9 cellular contexts compared by ENCODE assay signal in genomic region chr9:128770286-128770685, GRCh38. TPM values are rescaled to one million over a fixed set of nuclear protein-coding genes. Genes with fewer than 3 reads are reported as not detected.
DNase-seq lines count a peak whose midpoint lies in the region; ATAC-seq, FAIRE-seq and TF ChIP-seq lines count a peak whose summit lies in the region.
"Had no signal": no experiment of that assay in that cellular context is flagged by ENCODE, and none has a peak within 500 bp of the region (broad histone marks: within the 10 kb centered on the region; RNA-seq: fewer than 3 reads in every experiment).

No MANE protein-coding gene starts in this region.

- TF ChIP-seq CTCF in left ventricle myocardium inferior (IDR thresholded peaks at IDR 0.05; ENCODE audit: borderline replicate concordance) = no peak
- no peak for TF ChIP-seq CTCF in GM12878 (IDR thresholded peaks at IDR 0.05 in 2 of 3, conservative IDR thresholded peaks at IDR 0.05 in 1 of 3; ENCODE audit: control insufficient read depth in 2 of 3, extremely low read depth in 1 of 3, insufficient read depth in 1 of 3, low read depth in 3 of 3, low read length in 3 of 3)
- TF ChIP-seq CTCF in mucosa of descending colon (IDR thresholded peaks at IDR 0.05) = no peak

- POLR2A ChIA-PET in GM12878 (lab: Charles Lee) = interaction anchor here (1.3 to 2.4 kb wide), 2 partner anchors 18 to 86 kb away, joined by 6 to 12 read pairs; no protein-coding TSS in a partner anchor

- no TSS peak for BruUV-seq in GM12878 (replicated peaks; lab: Mats Ljungman, UMichigan)

- H3K9me3 ChIP-seq in left ventricle myocardium inferior (replicated peaks) = no peaks in the 10 kb centered on the region
- H3K9me3 ChIP-seq in GM12878 (replicated peaks; ENCODE audit: control insufficient read depth, insufficient read depth, low read length) = no peaks in the 10 kb centered on the region
- H3K9me3 ChIP-seq in mucosa of descending colon = no peaks in the 10 kb centered on the region

- no peaks in the 10 kb centered on the region for H4K20me1 ChIP-seq in GM12878 (ENCODE audit: control insufficient read depth, insufficient read depth)

- intact Hi-C loops in left ventricle myocardium inferior (cut with micrococcal nuclease) (no loop called here), Right ventricle myocardium inferior (cut with DNase I) (no loop called here), GM12878 (cut with micrococcal nuclease; ENCODE audit: unreplicated experiment) (loop anchor here (10.0 kb wide), 1 partner anchor 115 kb away; the partner anchor contains the start of gene DYNC2I2), mucosa of descending colon (cut with DNase I, micrococcal nuclease) (no loop called here)

- peak overlapping the region; percentile 87 for H3K4me3 ChIP-seq in left ventricle myocardium inferior
- peak overlapping the region; percentile 81 for H3K4me3 ChIP-seq in GM12878
- H3K4me3 ChIP-seq in mucosa of descending colon = no peak overlapping the region

- no peak for TF ChIP-seq RAD21 in GM12878 (IDR thresholded peaks at IDR 0.05; ENCODE audit: insufficient read depth, low read depth, low read length)

- peaks cover 4% of the 10 kb centered on the region for H3K79me2 ChIP-seq in GM12878 (ENCODE audit: control insufficient read depth, insufficient read depth, low read length)

- RAD21 ChIA-PET in GM12878 (lab: Charles Lee; ENCODE audit: unreplicated experiment) = interaction anchor here (1.3 kb wide), 2 partner anchors 9 to 127 kb away, joined by 3 to 5 read pairs; no protein-coding TSS in a partner anchor

- SMC1A ChIA-PET in GM12878 (lab: Charles Lee; ENCODE audit: uncharacterized antibody, unreplicated experiment) = interaction anchor here (1.0 to 2.9 kb wide), 3 partner anchors 8 to 37 kb away, joined by 3 to 18 read pairs (median 3); no protein-coding TSS in a partner anchor

- DNase-seq in left ventricle myocardium inferior (no peak), Right ventricle myocardium inferior (ENCODE audit: missing footprints) (no peak), GM12878 (ENCODE audit: low read depth, low spot score) (no peak), mucosa of descending colon (peak in 1 of 3 donors; percentile 25), HuH-7.5 (ENCODE audit: low spot score) (no peak), ACHN (no peak), CD1c-positive myeloid dendritic cell (ENCODE audit: extremely low spot score) (no peak)
- DNase-seq: NCI-H2029 had no signal

- no peak for FAIRE-seq in GM12878 (lab: Jason Lieb, UNC)

- WGBS in GM12878 (ENCODE audit: insufficient coverage, insufficient replicate concordance, low lambda C conversion rate, missing lambda C conversion rate) = 79% methylated on average over 4 of the region's 4 CpGs

- ATAC-seq in Right ventricle myocardium inferior (no peak), GM12878 (no peak), mucosa of descending colon (peak; percentile 31), GM18505 (IDR thresholded peaks at IDR 0.05; ENCODE audit: unreplicated experiment) (no peak)

- in situ Hi-C loops in GM12878 (cut with MboI) (no loop called here), ACHN (cut with HindIII; ENCODE audit: low pct_ligation_motif_present, low pct_unique_long_range_greater_than_20kb, low sequenced_read_pairs) (no loop called here)

- no peak overlapping the region for H3K9ac ChIP-seq in GM12878 (ENCODE audit: control insufficient read depth, insufficient read depth, low read length)

- TF ChIP-seq EP300 in GM12878 (IDR thresholded peaks at IDR 0.05; ENCODE audit: borderline replicate concordance in 1 of 2, control insufficient read depth in 1 of 2, low read depth in 2 of 2, low read length in 2 of 2) = no peak

- no peak for TF ChIP-seq POLR2A in GM12878 (IDR thresholded peaks at IDR 0.05; ENCODE audit: low read depth, low read length)
- TF ChIP-seq POLR2A in GM18505 (IDR thresholded peaks at IDR 0.05; ENCODE audit: borderline replicate concordance, extremely low read depth, insufficient read depth, insufficient read length) = no peak

- H2AFZ ChIP-seq in GM12878 (ENCODE audit: control insufficient read depth, low read depth, low read length) = no peak overlapping the region

- H3K27me3 ChIP-seq in left ventricle myocardium inferior (ENCODE audit: low read depth) (no peaks in the 10 kb centered on the region), GM12878 (replicated peaks in 1 of 2; ENCODE audit: control insufficient read depth in 2 of 2, insufficient read depth in 2 of 2, low read length in 1 of 2) (no peaks in the 10 kb centered on the region)

- H3K27ac ChIP-seq in left ventricle myocardium inferior (replicated peaks) = peak overlapping the region; percentile 97
- H3K27ac ChIP-seq in GM12878 (ENCODE audit: control insufficient read depth, insufficient read depth) = no peak overlapping the region

- H3K36me3 ChIP-seq in left ventricle myocardium inferior (no peaks in the 10 kb centered on the region), GM12878 (ENCODE audit: control insufficient read depth in 2 of 2, insufficient read depth in 2 of 2, low read length in 1 of 2) (no peaks in the 10 kb centered on the region), mucosa of descending colon (ENCODE audit: low read depth) (no peaks in the 10 kb centered on the region)

- H3K4me1 ChIP-seq in left ventricle myocardium inferior (peaks cover 43% of the 10 kb centered on the region), GM12878 (ENCODE audit: control insufficient read depth, insufficient read depth, low read length) (no peaks in the 10 kb centered on the region), mucosa of descending colon (ENCODE audit: low read depth) (peaks cover 15% of the 10 kb centered on the region)

- H3K4me2 ChIP-seq in GM12878 (ENCODE audit: control insufficient read depth, insufficient read depth) = peak overlapping the region; percentile 83; the same call in 1 of the 2 replicates

- CTCF ChIA-PET in GM12878 (lab: Yijun Ruan, JAX) = interaction anchor here (0.9 to 3.5 kb wide), 3 partner anchors 18 to 73 kb away, joined by 4 to 14 read pairs (median 5); partner anchors contain the start of gene ENDOG

RNA-seq across cellular contexts. Expression of gene ZER1, which starts 1.4 kb away (rescaled TPM):
- total RNA-seq in left ventricle myocardium inferior (61.6 TPM), Right ventricle myocardium inferior (51.5 TPM), GM12878 (2014; rRNA removed) (8.9 and 11.2 TPM in 2 replicates), GM12878 (2014; rRNA removed; fragmentation: Illumina TruSeq; extraction: Trizol) (3.6 and 3.8 TPM in 2 replicates), GM12878 (2021) (14.0 and 14.7 TPM in 2 replicates), mucosa of descending colon (10 to 100 TPM; 54.7 to 71.3 (median 68.8) TPM)
- total RNA-seq in GM12878 (2013; cell fraction: nucleolus; rRNA removed) = 15.8 and 23.2 TPM in 2 replicates
- 5.7 TPM for polyA plus RNA-seq in GM12878 (2011; ENCODE audit: low read depth)
- polyA plus RNA-seq in GM12878 (2011; rRNA removed) (6.7 and 16.9 TPM in 2 replicates), GM12878 (2014; fragmentation: Illumina TruSeq; extraction: Trizol) (2.2 and 5.8 TPM in 2 replicates), GM12878 (2014; fragmentation: Nextera tagmentation; extraction: Ambion mirVana) (under 1 TPM; 0.32 to 0.47 TPM), GM12878 (2014; rRNA removed) (14.5 and 14.7 TPM in 2 replicates), GM12878 (2016; fragmentation: Nextera tagmentation; extraction: Ambion mirVana) (1 to 10 TPM; 7.4 to 8.4 TPM)
- 23.0 and 24.0 TPM in 2 replicates for polyA plus RNA-seq in GM12878 (2011; cell fraction: cytosol; rRNA removed)
- 40.8 and 44.1 TPM in 2 replicates for polyA plus RNA-seq in GM12878 (2011; cell fraction: nucleus; rRNA removed)
- polyA plus RNA-seq in GM12878 (2012) = 12.3 and 13.8 TPM in 2 replicates
- 11.0 and 19.2 TPM in 2 replicates for polyA minus RNA-seq in GM12878 (2011; rRNA and poly(A)+ RNA removed)
- polyA minus RNA-seq in GM12878 (2011; cell fraction: cytosol; rRNA and poly(A)+ RNA removed) = 8.7 and 10.1 TPM in 2 replicates
- 7.0 and 11.6 TPM in 2 replicates for polyA minus RNA-seq in GM12878 (2011; cell fraction: nucleus; rRNA and poly(A)+ RNA removed)

RNA-seq across cellular contexts. Expression of gene TBC1D13, which starts 16.8 kb away (rescaled TPM):
- total RNA-seq in left ventricle myocardium inferior = 17.9 TPM
- total RNA-seq in Right ventricle myocardium inferior = 16.6 TPM
- 12.2 and 12.5 TPM in 2 replicates for total RNA-seq in GM12878 (2013; cell fraction: nucleolus; rRNA removed)
- total RNA-seq in GM12878 (2014; rRNA removed) = 9.2 and 10.8 TPM in 2 replicates
- total RNA-seq in GM12878 (2014; rRNA removed; fragmentation: Illumina TruSeq; extraction: Trizol) = 6.3 and 7.1 TPM in 2 replicates
- 18.7 and 20.5 TPM in 2 replicates for total RNA-seq in GM12878 (2021)
- polyA plus RNA-seq in GM12878 (2011; ENCODE audit: low read depth) = 28.7 TPM
- 9.5 and 21.2 TPM in 2 replicates for polyA plus RNA-seq in GM12878 (2011; rRNA removed)
- polyA plus RNA-seq in GM12878 (2011; cell fraction: cytosol; rRNA removed) = 20.5 and 22.0 TPM in 2 replicates
- 25.1 and 27.1 TPM in 2 replicates for polyA plus RNA-seq in GM12878 (2011; cell fraction: nucleus; rRNA removed)
- 11.4 and 15.1 TPM in 2 replicates for polyA plus RNA-seq in GM12878 (2012)
- polyA plus RNA-seq in GM12878 (2014; fragmentation: Illumina TruSeq; extraction: Trizol) = 16.3 and 22.1 TPM in 2 replicates
- 1 to 10 TPM; 3.0 to 3.1 TPM for polyA plus RNA-seq in GM12878 (2014; fragmentation: Nextera tagmentation; extraction: Ambion mirVana)
- 16.7 and 19.1 TPM in 2 replicates for polyA plus RNA-seq in GM12878 (2014; rRNA removed)
- 10 to 100 TPM; 22.2 to 23.1 TPM for polyA plus RNA-seq in GM12878 (2016; fragmentation: Nextera tagmentation; extraction: Ambion mirVana)
- polyA minus RNA-seq in GM12878 (2011; rRNA and poly(A)+ RNA removed) = 12.2 and 15.4 TPM in 2 replicates
- polyA minus RNA-seq in GM12878 (2011; cell fraction: cytosol; rRNA and poly(A)+ RNA removed) = 5.1 and 6.0 TPM in 2 replicates
- 6.4 and 12.7 TPM in 2 replicates for polyA minus RNA-seq in GM12878 (2011; cell fraction: nucleus; rRNA and poly(A)+ RNA removed)
- total RNA-seq in mucosa of descending colon = 10 to 100 TPM; 20.6 to 30.6 (median 25.9) TPM

RNA-seq across cellular contexts. Expression of gene ZDHHC12, which starts 46.4 kb away (rescaled TPM):
- 6.3 TPM for total RNA-seq in left ventricle myocardium inferior
- total RNA-seq in Right ventricle myocardium inferior = 6.4 TPM
- 20.0 and 21.5 TPM in 2 replicates for total RNA-seq in GM12878 (2013; cell fraction: nucleolus; rRNA removed)
- 99.0 and 112 TPM in 2 replicates for total RNA-seq in GM12878 (2014; rRNA removed)
- total RNA-seq in GM12878 (2014; rRNA removed; fragmentation: Illumina TruSeq; extraction: Trizol) = 20.5 and 24.8 TPM in 2 replicates
- total RNA-seq in GM12878 (2021) = 67.2 and 75.1 TPM in 2 replicates
- polyA plus RNA-seq in GM12878 (2011; ENCODE audit: low read depth) = 21.7 TPM
- polyA plus RNA-seq in GM12878 (2011; rRNA removed) = 8.3 and 23.7 TPM in 2 replicates
- 46.4 and 86.3 TPM in 2 replicates for polyA plus RNA-seq in GM12878 (2011; cell fraction: cytosol; rRNA removed)
- 60.3 and 66.9 TPM in 2 replicates for polyA plus RNA-seq in GM12878 (2011; cell fraction: nucleus; rRNA removed)
- 57.0 and 66.6 TPM in 2 replicates for polyA plus RNA-seq in GM12878 (2012)
- polyA plus RNA-seq in GM12878 (2014; fragmentation: Illumina TruSeq; extraction: Trizol) = 1.5 and 13.9 TPM in 2 replicates
- polyA plus RNA-seq in GM12878 (2014; fragmentation: Nextera tagmentation; extraction: Ambion mirVana) = 1 to 10 TPM in 1 of 2 experiments, under 1 TPM in 1; 0.95 to 9.9 TPM
- polyA plus RNA-seq in GM12878 (2014; rRNA removed) = 106 and 139 TPM in 2 replicates
- 100 to 1,000 TPM; 129 to 146 TPM for polyA plus RNA-seq in GM12878 (2016; fragmentation: Nextera tagmentation; extraction: Ambion mirVana)
- polyA minus RNA-seq in GM12878 (2011; rRNA and poly(A)+ RNA removed) = 16.3 and 32.5 TPM in 2 replicates
- polyA minus RNA-seq in GM12878 (2011; cell fraction: cytosol; rRNA and poly(A)+ RNA removed) = 23.1 and 28.5 TPM in 2 replicates
- polyA minus RNA-seq in GM12878 (2011; cell fraction: nucleus; rRNA and poly(A)+ RNA removed) = 10.5 and 15.1 TPM in 2 replicates
- 10 to 100 TPM; 33.0 to 89.5 (median 76.8) TPM for total RNA-seq in mucosa of descending colon

RNA-seq across cellular contexts. Expression of gene ENDOG, which starts 48.0 kb away (rescaled TPM):
- total RNA-seq in left ventricle myocardium inferior (75.3 TPM), Right ventricle myocardium inferior (84.4 TPM), GM12878 (2014; rRNA removed) (22.1 and 29.2 TPM in 2 replicates), GM12878 (2014; rRNA removed; fragmentation: Illumina TruSeq; extraction: Trizol) (4.8 and 5.8 TPM in 2 replicates), GM12878 (2021) (28.1 and 28.2 TPM in 2 replicates), mucosa of descending colon (10 to 100 TPM; 30.2 to 56.1 (median 37.9) TPM)
- total RNA-seq in GM12878 (2013; cell fraction: nucleolus; rRNA removed) = 4.7 and 5.3 TPM in 2 replicates
- 3.2 TPM for polyA plus RNA-seq in GM12878 (2011; ENCODE audit: low read depth)
- polyA plus RNA-seq in GM12878 (2011; rRNA removed) (6.6 and 12.2 TPM in 2 replicates), GM12878 (2014; fragmentation: Illumina TruSeq; extraction: Trizol) (1.0 and 3.2 TPM in 2 replicates), GM12878 (2014; fragmentation: Nextera tagmentation; extraction: Ambion mirVana) (1 to 10 TPM in 1 of 2 experiments, under 1 TPM in 1; 0.84 to 1.8 TPM), GM12878 (2014; rRNA removed) (24.9 and 31.4 TPM in 2 replicates), GM12878 (2016; fragmentation: Nextera tagmentation; extraction: Ambion mirVana) (10 to 100 TPM in 1 of 2 experiments, under 1 TPM in 1; 0.92 to 19.3 TPM)
- polyA plus RNA-seq in GM12878 (2011; cell fraction: cytosol; rRNA removed) = 18.4 and 36.3 TPM in 2 replicates
- 22.1 and 25.7 TPM in 2 replicates for polyA plus RNA-seq in GM12878 (2011; cell fraction: nucleus; rRNA removed)
- 7.6 and 8.4 TPM in 2 replicates for polyA plus RNA-seq in GM12878 (2012)
- 7.0 and 8.1 TPM in 2 replicates for polyA minus RNA-seq in GM12878 (2011; rRNA and poly(A)+ RNA removed)
- polyA minus RNA-seq in GM12878 (2011; cell fraction: cytosol; rRNA and poly(A)+ RNA removed) = 5.8 and 8.3 TPM in 2 replicates
- polyA minus RNA-seq in GM12878 (2011; cell fraction: nucleus; rRNA and poly(A)+ RNA removed) = 4.4 and 7.0 TPM in 2 replicates

RNA-seq across cellular contexts. Expression of gene SPOUT1, which starts 59.3 kb away (rescaled TPM):
- total RNA-seq in left ventricle myocardium inferior = 17.5 TPM
- 17.4 TPM for total RNA-seq in Right ventricle myocardium inferior
- total RNA-seq in GM12878 (2013; cell fraction: nucleolus; rRNA removed) = 33.4 and 38.6 TPM in 2 replicates
- 40.5 and 49.2 TPM in 2 replicates for total RNA-seq in GM12878 (2014; rRNA removed)
- 14.3 and 17.3 TPM in 2 replicates for total RNA-seq in GM12878 (2014; rRNA removed; fragmentation: Illumina TruSeq; extraction: Trizol)
- total RNA-seq in GM12878 (2021) = 75.0 and 77.8 TPM in 2 replicates
- 17.2 TPM for polyA plus RNA-seq in GM12878 (2011; ENCODE audit: low read depth)
- polyA plus RNA-seq in GM12878 (2011; rRNA removed) = 21.7 and 48.0 TPM in 2 replicates
- 57.9 and 63.5 TPM in 2 replicates for polyA plus RNA-seq in GM12878 (2011; cell fraction: cytosol; rRNA removed)
- polyA plus RNA-seq in GM12878 (2011; cell fraction: nucleus; rRNA removed) = 156 and 204 TPM in 2 replicates
- 30.1 and 30.2 TPM in 2 replicates for polyA plus RNA-seq in GM12878 (2012)
- polyA plus RNA-seq in GM12878 (2014; fragmentation: Illumina TruSeq; extraction: Trizol) = 5.0 and 22.6 TPM in 2 replicates
- 10 to 100 TPM in 1 of 2 experiments, 1 to 10 TPM in 1; 5.7 to 16.4 TPM for polyA plus RNA-seq in GM12878 (2014; fragmentation: Nextera tagmentation; extraction: Ambion mirVana)
- polyA plus RNA-seq in GM12878 (2014; rRNA removed) = 40.7 and 49.1 TPM in 2 replicates
- 10 to 100 TPM; 85.2 to 95.0 TPM for polyA plus RNA-seq in GM12878 (2016; fragmentation: Nextera tagmentation; extraction: Ambion mirVana)
- 26.3 and 30.0 TPM in 2 replicates for polyA minus RNA-seq in GM12878 (2011; rRNA and poly(A)+ RNA removed)
- polyA minus RNA-seq in GM12878 (2011; cell fraction: cytosol; rRNA and poly(A)+ RNA removed) = 16.0 and 22.5 TPM in 2 replicates
- polyA minus RNA-seq in GM12878 (2011; cell fraction: nucleus; rRNA and poly(A)+ RNA removed) = 16.1 and 25.9 TPM in 2 replicates
- total RNA-seq in mucosa of descending colon = 10 to 100 TPM; 31.6 to 35.5 (median 31.7) TPM
